9 cellular contexts compared by ENCODE assay signal in the genomic region with DNA sequence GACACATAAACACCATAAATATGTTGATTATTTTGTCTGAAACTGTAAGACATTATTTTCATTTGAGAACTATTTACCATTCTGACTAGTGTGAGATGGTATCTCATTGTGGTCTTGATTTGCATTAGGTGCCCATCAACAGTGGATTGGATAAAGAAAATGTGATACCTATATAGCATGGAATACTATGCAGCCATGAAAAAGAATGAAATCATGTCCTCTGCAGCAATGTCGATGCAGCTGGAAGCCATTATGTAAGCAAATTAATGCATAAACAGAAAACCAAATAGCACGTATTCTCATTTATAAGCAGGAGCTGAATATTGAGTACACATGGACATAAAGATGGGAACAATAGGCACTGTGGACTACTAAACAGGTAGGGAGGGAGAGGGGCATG.
"Had no signal": no experiment of that assay in that cellular context is flagged by ENCODE, and none has a peak within 500 bp of the region (broad histone marks: within the 10 kb centered on the region; RNA-seq: fewer than 3 reads in every experiment).

No MANE protein-coding gene starts in this region.

- H3K4me3 ChIP-seq: GM23248 had no signal

- DNase-seq: GM23248, GOT3, H9, HCEC 1CT, HFFc6, KG1 had no signal

- H3K9ac ChIP-seq: GM23248 had no signal

- H2AFZ ChIP-seq: GM23248 had no signal

- H3K27ac ChIP-seq: GM23248, HL-60 had no signal

- ATAC-seq: HepG2 had no signal

- FAIRE-seq: H54, HepG2 had no signal
